In genomic region chrX:32016195-32016594, GRCh38 we compare ENCODE assay signal across 8 cellular contexts.
"Had no signal": no experiment of that assay in that cellular context is flagged by ENCODE, and none has a peak within 500 bp of the region (broad histone marks: within the 10 kb centered on the region; RNA-seq: fewer than 3 reads in every experiment).

No MANE protein-coding gene starts in this region.

- H3K4me3 ChIP-seq: GM12878 had no signal

- DNase-seq: GDM1, GF-D8 had no signal

- ATAC-seq: GM12878 had no signal

- FAIRE-seq: G401.6, GM12878, GM12891, GM12892, GM18507, GM19239 had no signal
